8 cellular contexts compared by ENCODE assay signal in genomic region chr2:148926291-148926961, GRCh38. TPM values are rescaled to one million over a fixed set of nuclear protein-coding genes. Genes with fewer than 3 reads are reported as not detected.
A peak's percentile ranks its signal among the peaks of the same experiment; 100 is the strongest.
DNase-seq lines count a peak whose midpoint lies in the region; ATAC-seq, FAIRE-seq and TF ChIP-seq lines count a peak whose summit lies in the region.

No MANE protein-coding gene starts in this region.

- no peaks in the 10 kb centered on the region for H3K36me3 ChIP-seq in OCI-LY3 (replicated peaks; ENCODE audit: low read depth, low read length)
- no peaks in the 10 kb centered on the region for H3K36me3 ChIP-seq in cardiac muscle cell

- peak overlapping the region; percentile 88 for H2AFZ ChIP-seq in OCI-LY3 (ENCODE audit: low read depth, low read length)

- H3K27me3 ChIP-seq in OCI-LY3 (ENCODE audit: low read depth, low read length) (no peaks in the 10 kb centered on the region), cardiac muscle cell (no peaks in the 10 kb centered on the region)

- peak overlapping the region; percentile 76 for H3K4me2 ChIP-seq in OCI-LY3 (ENCODE audit: low read length)

- in situ Hi-C loops in GM13977 (cut with MboI; ENCODE audit: low pct_unique_long_range_greater_than_20kb, low sequenced_read_pairs, unreplicated experiment), result no loop called here

- H3K4me1 ChIP-seq in OCI-LY3 (ENCODE audit: low read length) (peaks cover 7% of the 10 kb centered on the region; the same call in 1 of the 2 replicates), cardiac muscle cell (ENCODE audit: low read depth) (no peaks in the 10 kb centered on the region)

- H3K27ac ChIP-seq in OCI-LY3 (ENCODE audit: low read length) (peak overlapping the region; percentile 11; the same call in 1 of the 2 replicates), cardiac muscle cell (no peak overlapping the region)

- H3K4me3 ChIP-seq in OCI-LY3 (ENCODE audit: low read length), result peak overlapping the region; percentile 77
- no peak overlapping the region for H3K4me3 ChIP-seq in cardiac muscle cell
- no peak overlapping the region for H3K4me3 ChIP-seq in retinal pigment epithelial cell (ENCODE audit: low read length)

- peak; percentile 61 for DNase-seq in GM13977 (ENCODE audit: low spot score)
- peak; percentile 83 for DNase-seq in activated effector memory CD4-positive, alpha-beta T cell treated with anti-CD3 and anti-CD28 coated beads, Interleukin-2, amount 50 U/mL, for 16 hours
- peak; percentile 47 to 56 for DNase-seq in cardiac muscle cell (ENCODE audit: low read depth in 1 of 2, low spot score in 1 of 2)
- no peak for DNase-seq in retinal pigment epithelial cell (ENCODE audit: low read depth)
- no peak for DNase-seq in foreskin melanocyte

- ATAC-seq in HG02938 (IDR thresholded peaks at IDR 0.05; ENCODE audit: unreplicated experiment), result peak; percentile 71

- no peaks in the 10 kb centered on the region for H3K79me2 ChIP-seq in OCI-LY3 (ENCODE audit: low read length)

- H3K9me3 ChIP-seq in OCI-LY3 (ENCODE audit: insufficient read depth, low read length), result no peaks in the 10 kb centered on the region
- H3K9me3 ChIP-seq in cardiac muscle cell (ENCODE audit: low read depth), result no peaks in the 10 kb centered on the region

- no peaks in the 10 kb centered on the region for H4K20me1 ChIP-seq in OCI-LY3 (ENCODE audit: insufficient read depth, low read length)

- peak overlapping the region; percentile 68 for H3K9ac ChIP-seq in OCI-LY3 (ENCODE audit: low read length)

- TF ChIP-seq CTCF in GM13977 (IDR thresholded peaks at IDR 0.05; ENCODE audit: extremely low read depth, insufficient read depth, missing control alignments) (peak; percentile 67), OCI-LY3 (IDR thresholded peaks at IDR 0.05; ENCODE audit: low read depth, low read length) (peak; percentile 89), cardiac muscle cell (IDR thresholded peaks at IDR 0.05; ENCODE audit: low read depth, low read length) (peak; percentile 74), retinal pigment epithelial cell (conservative IDR thresholded peaks at IDR 0.05; ENCODE audit: low read depth, low read length) (peak; percentile 83)

- peak; percentile 52 for FAIRE-seq in A204.1 (lab: Jason Lieb, UNC)

RNA-seq across cellular contexts. Expression of gene KIF5C, which starts 51.4 kb away (rescaled TPM):
- total RNA-seq in cardiac muscle cell, result 3.0 TPM in 2 replicates
- polyA plus RNA-seq in cardiac muscle cell, result 0.82 and 3.2 TPM in 2 replicates

Comparison
In these comparisons a context has a peak if more than half of its experiments do, and no peak if none do; other contexts are left out.
1. DNase-seq: peak in GM13977 (single experiment), activated effector memory CD4-positive, alpha-beta T cell treated with anti-CD3 and anti-CD28 coated beads, Interleukin-2, amount 50 U/mL, for 16 hours (single experiment) and cardiac muscle cell (2 of 2); none in retinal pigment epithelial cell (single experiment) and foreskin melanocyte (single experiment).
2. Peak in every context shown above with its lines, with median percentiles within 50 percentile points of each other: CTCF ChIP-seq.